ENCODE assay signal across 9 cellular contexts in the genomic region with DNA sequence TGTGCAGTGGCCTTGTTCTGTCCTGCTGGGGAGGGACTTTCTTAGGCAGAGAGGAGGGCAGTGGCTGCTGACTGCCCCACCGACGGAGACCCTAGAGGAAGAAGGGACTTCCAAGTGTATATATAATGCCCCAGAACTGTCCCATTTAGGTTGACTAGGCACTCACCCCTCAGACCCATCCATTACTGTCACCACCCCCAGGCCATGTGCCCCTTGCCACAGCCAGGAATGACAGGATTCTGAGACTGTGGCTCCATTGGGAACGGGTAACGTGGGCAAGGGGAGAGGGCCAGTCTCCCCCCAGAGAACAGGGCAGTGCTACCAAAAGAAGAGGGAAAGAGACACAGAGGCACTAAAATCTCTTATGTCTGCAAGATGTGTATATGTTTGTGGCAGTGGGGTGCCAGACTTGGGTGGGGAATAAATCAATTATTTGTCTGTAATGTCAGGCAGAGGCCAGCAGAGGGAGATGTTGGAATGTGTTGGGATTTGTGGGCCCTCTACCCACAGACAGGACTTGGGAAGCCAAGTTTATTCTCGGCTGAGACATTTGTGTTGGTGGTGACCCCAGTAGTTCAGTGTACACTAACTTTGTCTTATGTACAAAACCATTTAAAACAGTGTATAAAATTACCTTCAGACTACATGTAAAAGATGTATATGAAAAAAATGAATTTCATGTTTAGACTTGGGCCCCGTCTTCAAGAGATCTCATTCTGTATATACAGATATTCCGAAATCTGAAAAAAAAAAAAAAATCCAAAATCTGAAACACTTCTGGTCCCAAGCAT. TPM values are rescaled to one million over a fixed set of nuclear protein-coding genes. Genes with fewer than 3 reads are reported as not detected.
DNase-seq lines count a peak whose midpoint lies in the region; ATAC-seq, FAIRE-seq and TF ChIP-seq lines count a peak whose summit lies in the region.
"Had no signal": no experiment of that assay in that cellular context is flagged by ENCODE, and none has a peak within 500 bp of the region (broad histone marks: within the 10 kb centered on the region; RNA-seq: fewer than 3 reads in every experiment).

No MANE protein-coding gene starts in this region.

- whole genome bisulfite sequencing in lung, 2 donors, result 68 to 79% methylated on average over 7 of the region's 7 CpGs

- H3K27me3 Mint-ChIP-seq in CD14-positive monocyte (ENCODE audit: low read depth in 3 of 3), result peaks cover 4 to 9% (median 5%) of the 10 kb centered on the region in 3 donors
- H3K27me3 Mint-ChIP-seq in type B pancreatic cell, result no peaks in the 10 kb centered on the region

- H3K9me3 ChIP-seq in RWPE2 (ENCODE audit: severe bottlenecking) (no peaks in the 10 kb centered on the region), lung (ENCODE audit: control insufficient read depth in 2 of 2, insufficient read depth in 1 of 2, low read length in 1 of 2) (peaks cover 0 to 2% of the 10 kb centered on the region in 2 donors)

- H3K4me3 ChIP-seq in KMS-11 (IDR thresholded peaks at IDR 0.05; ENCODE audit: insufficient read depth, low read depth, low read length) (no peak overlapping the region), RWPE2 (ENCODE audit: severe bottlenecking) (no peak overlapping the region), lung (no peak overlapping the region)

- ATAC-seq in RWPE2 (ENCODE audit: low read depth) (peak; percentile 66; the same call in 2 of the 3 replicates), lung (ENCODE audit: insufficient read depth, low FRiP score) (peak; percentile 82)

- TF ChIP-seq POLR2A in GM12891 (IDR thresholded peaks at IDR 0.05; ENCODE audit: low read depth, low read length), result no peak

- H3K4me1 ChIP-seq in KMS-11 (ENCODE audit: low read depth, poor library complexity, severe bottlenecking) (peaks cover 8% of the 10 kb centered on the region), RWPE2 (ENCODE audit: insufficient read depth, poor library complexity, severe bottlenecking) (no peaks in the 10 kb centered on the region), lung (ENCODE audit: control insufficient read depth in 2 of 2, insufficient read depth in 2 of 2, low read length in 2 of 2) (no peaks in the 10 kb centered on the region)

- H3K36me3 Mint-ChIP-seq in CD14-positive monocyte, result no peaks in the 10 kb centered on the region
- no peaks in the 10 kb centered on the region for H3K36me3 Mint-ChIP-seq in type B pancreatic cell

- intact Hi-C loops in CD14-positive monocyte (cut with micrococcal nuclease), result no loop called here

- H3K9me3 Mint-ChIP-seq in CD14-positive monocyte (peaks cover 0 to 5% (median 2%) of the 10 kb centered on the region in 7 donors), type B pancreatic cell (no peaks in the 10 kb centered on the region)
- H3K9me3 Mint-ChIP-seq: T-helper 1 cell treated with Interleukin-12 subunit alpha and Interleukin-12 subunit beta and Interleukin-4 antibody, amounts not matched to agents 30 μg/mL and 1 μg/mL, for 36 hours had no signal

- peak; percentile 81 for FAIRE-seq in GM12891 (lab: Jason Lieb, UNC)

- H3K27ac ChIP-seq in KMS-11 (0 out of 2 replicates have a peak overlapping the region, but pooled peaks have one; percentile 15), RWPE2 (ENCODE audit: poor library complexity, severe bottlenecking) (no peak overlapping the region), lung (ENCODE audit: low read depth in 1 of 2, low read length in 1 of 2) (no peak overlapping the region)

- H2AFZ ChIP-seq in KMS-11 (ENCODE audit: low read depth), result peak overlapping the region; percentile 38; the same call in 1 of the 2 replicates

- H3K27ac Mint-ChIP-seq in CD14-positive monocyte (no peak overlapping the region), type B pancreatic cell (peak overlapping the region; percentile 19)
- H3K27ac Mint-ChIP-seq: T-helper 1 cell treated with Interleukin-12 subunit alpha and Interleukin-12 subunit beta and Interleukin-4 antibody, amounts not matched to agents 30 μg/mL and 1 μg/mL, for 36 hours had no signal

- no peaks in the 10 kb centered on the region for H4K20me1 ChIP-seq in KMS-11 (ENCODE audit: insufficient read depth)

- H3K36me3 ChIP-seq in KMS-11 (ENCODE audit: insufficient read depth) (no peaks in the 10 kb centered on the region), RWPE2 (ENCODE audit: low read depth) (no peaks in the 10 kb centered on the region), lung (ENCODE audit: control insufficient read depth in 2 of 2, insufficient read depth in 2 of 2, low read length in 2 of 2) (no peaks in the 10 kb centered on the region)

- TF ChIP-seq CTCF in CD14-positive monocyte (IDR thresholded peaks at IDR 0.05), result peak; percentile 81
- TF ChIP-seq CTCF in KMS-11 (conservative IDR thresholded peaks at IDR 0.05; ENCODE audit: low read depth, low read length), result peak; percentile 71
- peak; percentile 84 for TF ChIP-seq CTCF in RWPE2 (IDR thresholded peaks at IDR 0.05; ENCODE audit: poor library complexity, severe bottlenecking)
- TF ChIP-seq CTCF in lung (IDR thresholded peaks at IDR 0.05; ENCODE audit: control extremely low read depth, extremely low read depth), result peak; percentile 80
- peak; percentile 90 for TF ChIP-seq CTCF in type B pancreatic cell (conservative IDR thresholded peaks at IDR 0.05)

- peaks cover 6% of the 10 kb centered on the region for H3K4me1 Mint-ChIP-seq in CD14-positive monocyte
- peaks cover 11% of the 10 kb centered on the region for H3K4me1 Mint-ChIP-seq in type B pancreatic cell (ENCODE audit: unreplicated experiment)

- 0 out of 2 replicates have a peak overlapping the region, but pooled peaks have one; percentile 21 for H3K4me2 ChIP-seq in KMS-11

- H3K9ac ChIP-seq in KMS-11, result no peak overlapping the region

- no peak for DNase-seq in CD14-positive monocyte (ENCODE audit: low spot score)
- no peak for DNase-seq in GM12891 (ENCODE audit: insufficient read length, low spot score)
- DNase-seq in RWPE2 (ENCODE audit: low spot score), result no peak
- DNase-seq in dermis microvascular lymphatic vessel endothelial cell (ENCODE audit: low read depth in 2 of 2), result peak; percentile 31 to 69
- DNase-seq in lung (ENCODE audit: low spot score), result peak; percentile 49
- DNase-seq in type B pancreatic cell (ENCODE audit: extremely low spot score, unreplicated experiment), result no peak
- no peak for DNase-seq in 8988T

- H3K79me2 ChIP-seq in KMS-11 (ENCODE audit: insufficient read depth, low read depth), result no peaks in the 10 kb centered on the region

- H3K27me3 ChIP-seq in KMS-11 (ENCODE audit: insufficient read depth, low read depth) (no peaks in the 10 kb centered on the region), RWPE2 (ENCODE audit: insufficient read depth, poor library complexity, severe bottlenecking) (no peaks in the 10 kb centered on the region), lung (ENCODE audit: control insufficient read depth, insufficient read depth) (no peaks in the 10 kb centered on the region)

- H3K4me3 Mint-ChIP-seq in CD14-positive monocyte (no peak overlapping the region), type B pancreatic cell (no peak overlapping the region)
- H3K4me3 Mint-ChIP-seq: T-helper 1 cell treated with Interleukin-12 subunit alpha and Interleukin-12 subunit beta and Interleukin-4 antibody, amounts not matched to agents 30 μg/mL and 1 μg/mL, for 36 hours had no signal

TF ChIP-seq in GM12891, 5 proteins besides CTCF, POLR2A, EP300 and RAD21:
- TF ChIP-seq POLR2AphosphoS5 (IDR thresholded peaks at IDR 0.05; ENCODE audit: low read depth, low read length) (no peak), PAX5 (IDR thresholded peaks at IDR 0.05; ENCODE audit: insufficient read depth, low read length, severe bottlenecking) (no peak), SPI1 (IDR thresholded peaks at IDR 0.05; ENCODE audit: low read depth, low read length) (no peak), POU2F2 (IDR thresholded peaks at IDR 0.05; ENCODE audit: low read depth, low read length) (no peak), TAF1 (IDR thresholded peaks at IDR 0.05; ENCODE audit: low read depth, low read length) (no peak)

RNA-seq across cellular contexts. Expression of a gene that starts 24.0 kb away (rescaled TPM):
- not detected for polyA plus RNA-seq in CD14-positive monocyte
- 0.31 TPM for polyA plus RNA-seq in GM12891 (2012; ENCODE audit: low read depth, missing spikeins)
- 0.13 TPM in 2 replicates for total RNA-seq in dermis microvascular lymphatic vessel endothelial cell
- total RNA-seq in lung, result 10 to 100 TPM; 11.5 to 14.3 TPM
- polyA plus RNA-seq in lung, result 10 to 100 TPM in 1 of 2 donors, 1 to 10 TPM in 1; 9.9 to 12.7 TPM
- 11.8 and 16.4 TPM in 2 replicates for total RNA-seq in type B pancreatic cell (ENCODE audit: low replicate concordance)

RNA-seq across cellular contexts. Expression of a gene that starts 40.8 kb away (rescaled TPM):
- polyA plus RNA-seq in CD14-positive monocyte (100 to 1,000 TPM; 398 to 436 TPM), lung (100 to 1,000 TPM; 509 to 633 TPM)
- 602 TPM for polyA plus RNA-seq in GM12891 (2012; ENCODE audit: low read depth, missing spikeins)
- total RNA-seq in dermis microvascular lymphatic vessel endothelial cell (77.0 and 103 TPM in 2 replicates), lung (100 to 1,000 TPM; 129 to 179 TPM), type B pancreatic cell (ENCODE audit: low replicate concordance) (125 and 231 TPM in 2 replicates)

RNA-seq across cellular contexts. Expression of a gene that starts 41.0 kb away (rescaled TPM):
- polyA plus RNA-seq in CD14-positive monocyte (10 to 100 TPM; 31.0 to 32.5 TPM), lung (10 to 100 TPM; 15.0 to 24.6 TPM)
- polyA plus RNA-seq in GM12891 (2012; ENCODE audit: low read depth, missing spikeins), result 17.2 TPM
- total RNA-seq in dermis microvascular lymphatic vessel endothelial cell (9.8 and 10.0 TPM in 2 replicates), lung (10 to 100 TPM in 1 of 2 donors, 1 to 10 TPM in 1; 9.1 to 19.5 TPM), type B pancreatic cell (ENCODE audit: low replicate concordance) (10.8 and 11.7 TPM in 2 replicates)

Comparison
In these comparisons a context has a peak if more than half of its experiments do, and no peak if none do; other contexts are left out.
1. DNase-seq: peak in dermis microvascular lymphatic vessel endothelial cell (2 of 2) and lung (single experiment); none in CD14-positive monocyte (single experiment), GM12891 (single experiment), RWPE2 (single experiment), type B pancreatic cell (single experiment) and 8988T (single experiment).
2. RNA of a gene that starts 24.0 kb away (total RNA-seq): 11.5 to 14.3 TPM in lung and 11.8 to 16.4 TPM in type B pancreatic cell; 0.13 TPM in dermis microvascular lymphatic vessel endothelial cell; every median in the first group is over 10 times any median in the second.
3. Peak in every context shown above with its lines, with median percentiles within 50 percentile points of each other: CTCF ChIP-seq.